In the genomic region with DNA sequence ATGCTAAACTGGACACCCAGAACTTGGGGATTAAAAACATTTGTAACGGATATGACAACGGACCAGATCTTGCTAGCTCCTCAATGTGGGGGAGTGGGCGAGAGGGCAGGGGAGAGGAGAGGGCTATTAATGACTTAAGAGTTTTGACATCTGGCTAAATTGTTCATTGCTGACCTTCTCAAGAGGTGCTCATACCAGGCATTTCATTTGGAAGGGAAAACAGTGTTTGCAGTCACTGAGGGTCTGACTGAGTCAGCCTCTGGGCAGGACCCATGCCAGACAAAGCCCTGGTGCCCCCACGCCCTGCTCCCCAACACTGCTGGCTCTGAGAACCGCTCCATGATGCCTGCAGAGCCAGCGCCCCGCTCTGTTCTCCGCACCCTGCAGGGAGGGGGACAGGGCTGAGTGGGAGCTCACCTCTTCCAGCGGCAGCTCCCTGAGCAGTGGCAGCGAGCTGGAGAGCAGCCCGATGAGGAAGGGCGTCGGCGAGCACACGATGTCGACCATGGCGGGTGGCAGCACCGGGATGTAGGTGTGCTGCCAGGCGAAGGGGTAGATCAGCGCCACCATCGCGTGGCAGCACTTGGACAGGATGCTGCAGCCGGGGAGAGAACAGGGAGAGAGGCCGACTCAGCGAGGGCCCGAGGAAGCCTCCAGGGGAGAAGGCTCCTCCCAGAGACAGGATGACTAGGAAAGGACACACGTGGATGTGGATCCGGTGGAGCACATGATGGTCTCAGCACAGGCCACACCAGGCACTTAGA, we compare ENCODE assay signal across 23 cellular contexts. TPM values are rescaled to one million over a fixed set of nuclear protein-coding genes. Genes with fewer than 3 reads are reported as not detected.
A peak's percentile ranks its signal among the peaks of the same experiment; 100 is the strongest.
DNase-seq lines count a peak whose midpoint lies in the region; ATAC-seq, FAIRE-seq and TF ChIP-seq lines count a peak whose summit lies in the region.
"Had no signal": no experiment of that assay in that cellular context is flagged by ENCODE, and none has a peak within 500 bp of the region (broad histone marks: within the 10 kb centered on the region; RNA-seq: fewer than 3 reads in every experiment).

No MANE protein-coding gene starts in this region.

- DNase-seq in activated CD4-positive, alpha-beta T cell treated with anti-CD3 and anti-CD28 coated beads, Interleukin-2, amount 10 ng/mL, durations not matched to agents 7 days and 5 days: no peak
- DNase-seq in activated CD4-positive, alpha-beta T cell treated with anti-CD3 and anti-CD28 coated beads for 48 hours: no peak
- DNase-seq in WTC11 (ENCODE audit: low spot score) (no peak), kidney tubule cell (ENCODE audit: low spot score) (peak; percentile 54), spleen (no peak), GM12891 (ENCODE audit: insufficient read length, low spot score) (no peak), NCI-H1105 (lab: John Stamatoyannopoulos, UW) (no peak)
- no peak for DNase-seq in activated T-cell treated with anti-CD3 and anti-CD28 coated beads, Interleukin-2, amount 50 U/mL, for 72 hours
- DNase-seq: activated CD4-positive, alpha-beta T cell treated with anti-CD3 and anti-CD28 coated beads for 1 hour; effector CD8-positive, alpha-beta T cell; HCEC 1CT; hippocampal formation; kidney glomerular epithelial cell; mesenchymal stem cell; NCI-H1048; NCI-H2029 treated with DMSO at 0.1 percent for 48 hours; thyroid gland had no signal

- no peak overlapping the region for H3K27ac Mint-ChIP-seq in activated CD4-positive, alpha-beta T cell treated with anti-CD3 and anti-CD28 coated beads, Interleukin-2, amount 10 ng/mL, durations not matched to agents 7 days and 5 days
- peak overlapping the region; percentile 14; the same call in 1 of the 2 replicates for H3K27ac Mint-ChIP-seq in WTC11
- H3K27ac Mint-ChIP-seq in activated T-cell treated with anti-CD3 and anti-CD28 coated beads, Interleukin-2, amount 50 U/mL, for 72 hours: no peak overlapping the region
- H3K27ac Mint-ChIP-seq: natural killer cell treated with Interleukin-12 subunit alpha and Interleukin-12 subunit beta and Interleukin-15 and Interleukin-18, amount 100 ng/mL, for 72 hours; stimulated activated memory B cell treated with anti-CD40 and anti-IgM and Interleukin-4, amounts not matched to agents 10 μg/mL and 1 μg/mL and 100 μg/mL, for 72 hours had no signal

- no peaks in the 10 kb centered on the region for H3K9me3 ChIP-seq in spleen
- H3K9me3 ChIP-seq: SJSA1, thyroid gland had no signal

- H3K27me3 Mint-ChIP-seq in activated CD4-positive, alpha-beta T cell treated with anti-CD3 and anti-CD28 coated beads, Interleukin-2, amount 10 ng/mL, durations not matched to agents 7 days and 5 days: peaks cover 13% of the 10 kb centered on the region
- no peaks in the 10 kb centered on the region for H3K27me3 Mint-ChIP-seq in WTC11 (ENCODE audit: low read depth)
- peaks cover under 1% of the 10 kb centered on the region for H3K27me3 Mint-ChIP-seq in activated T-cell treated with anti-CD3 and anti-CD28 coated beads, Interleukin-2, amount 50 U/mL, for 72 hours (ENCODE audit: low read depth)

- TF ChIP-seq POLR2A in spleen (IDR thresholded peaks at IDR 0.05) (no peak), GM12891 (IDR thresholded peaks at IDR 0.05; ENCODE audit: low read depth, low read length) (no peak)

- POLR2A ChIA-PET in activated CD4-positive, alpha-beta T cell treated with anti-CD3 and anti-CD28 coated beads, Interleukin-2, amount 10 ng/mL, durations not matched to agents 7 days and 5 days (lab: Charles Lee): no interaction called here
- POLR2A ChIA-PET in WTC11 (lab: Charles Lee): no interaction called here

- H3K4me3 Mint-ChIP-seq in activated CD4-positive, alpha-beta T cell treated with anti-CD3 and anti-CD28 coated beads, Interleukin-2, amount 10 ng/mL, durations not matched to agents 7 days and 5 days: peak overlapping the region; percentile 14
- no peak overlapping the region for H3K4me3 Mint-ChIP-seq in WTC11
- H3K4me3 Mint-ChIP-seq in activated T-cell treated with anti-CD3 and anti-CD28 coated beads, Interleukin-2, amount 50 U/mL, for 72 hours: no peak overlapping the region
- H3K4me3 Mint-ChIP-seq: natural killer cell treated with Interleukin-12 subunit alpha and Interleukin-12 subunit beta and Interleukin-15 and Interleukin-18, amount 100 ng/mL, for 72 hours; stimulated activated memory B cell treated with anti-CD40 and anti-IgM and Interleukin-4, amounts not matched to agents 10 μg/mL and 1 μg/mL and 100 μg/mL, for 72 hours had no signal

- ATAC-seq in WTC11: peak; percentile 28; the same call in 1 of the 2 replicates
- ATAC-seq in activated T-cell treated with anti-CD3 and anti-CD28 coated beads, Interleukin-2, amount 50 U/mL, for 72 hours (replicated peaks in 1 of 2): no peak
- ATAC-seq: stimulated activated memory B cell treated with anti-CD40 and anti-IgM and Interleukin-4, amounts not matched to agents 10 μg/mL and 1 μg/mL and 100 μg/mL, for 72 hours had no signal

- WGBS in spleen, 5 donors: 63 to 78% (median 71%) methylated on average over 22 to 28 of the region's 28 CpGs

- peaks cover 31% of the 10 kb centered on the region for H3K4me1 Mint-ChIP-seq in activated CD4-positive, alpha-beta T cell treated with anti-CD3 and anti-CD28 coated beads, Interleukin-2, amount 10 ng/mL, durations not matched to agents 7 days and 5 days
- H3K4me1 Mint-ChIP-seq in WTC11: peaks cover 12% of the 10 kb centered on the region
- peaks cover 13% of the 10 kb centered on the region for H3K4me1 Mint-ChIP-seq in activated T-cell treated with anti-CD3 and anti-CD28 coated beads, Interleukin-2, amount 50 U/mL, for 72 hours (ENCODE audit: low read depth)

- H3K27me3 ChIP-seq in spleen (replicated peaks in 1 of 7): peaks cover 0 to 11% (median 0%) of the 10 kb centered on the region in 7 donors
- H3K27me3 ChIP-seq: SJSA1, thyroid gland had no signal

- peaks cover 0 to 9% (median 0%) of the 10 kb centered on the region in 6 donors for H3K36me3 ChIP-seq in spleen
- H3K36me3 ChIP-seq: SJSA1, thyroid gland had no signal

- no peaks in the 10 kb centered on the region for H3K9me3 Mint-ChIP-seq in activated CD4-positive, alpha-beta T cell treated with anti-CD3 and anti-CD28 coated beads, Interleukin-2, amount 10 ng/mL, durations not matched to agents 7 days and 5 days
- H3K9me3 Mint-ChIP-seq in WTC11: no peaks in the 10 kb centered on the region
- H3K9me3 Mint-ChIP-seq in activated T-cell treated with anti-CD3 and anti-CD28 coated beads, Interleukin-2, amount 50 U/mL, for 72 hours: no peaks in the 10 kb centered on the region
- H3K9me3 Mint-ChIP-seq: natural killer cell treated with Interleukin-12 subunit alpha and Interleukin-12 subunit beta and Interleukin-15 and Interleukin-18, amount 100 ng/mL, for 72 hours; stimulated activated memory B cell treated with anti-CD40 and anti-IgM and Interleukin-4, amounts not matched to agents 10 μg/mL and 1 μg/mL and 100 μg/mL, for 72 hours had no signal

- no peak for FAIRE-seq in GM12891 (lab: Jason Lieb, UNC)
- FAIRE-seq: A204.1, GM18507 had no signal

- H3K27ac ChIP-seq in spleen: peak overlapping the region in 5 of 8 donors; percentile 51 to 67 (median 58)
- H3K27ac ChIP-seq: C4-2B, SJSA1, thyroid gland had no signal

- no peak overlapping the region for H3K4me3 ChIP-seq in spleen
- H3K4me3 ChIP-seq: SJSA1, thyroid gland had no signal

- H3K36me3 Mint-ChIP-seq in activated CD4-positive, alpha-beta T cell treated with anti-CD3 and anti-CD28 coated beads, Interleukin-2, amount 10 ng/mL, durations not matched to agents 7 days and 5 days (ENCODE audit: low read depth): no peaks in the 10 kb centered on the region
- no peaks in the 10 kb centered on the region for H3K36me3 Mint-ChIP-seq in WTC11
- H3K36me3 Mint-ChIP-seq in activated T-cell treated with anti-CD3 and anti-CD28 coated beads, Interleukin-2, amount 50 U/mL, for 72 hours (ENCODE audit: insufficient read depth in 2 of 2): no peaks in the 10 kb centered on the region
- H3K36me3 Mint-ChIP-seq: natural killer cell treated with Interleukin-12 subunit alpha and Interleukin-12 subunit beta and Interleukin-15 and Interleukin-18, amount 100 ng/mL, for 72 hours; stimulated activated memory B cell treated with anti-CD40 and anti-IgM and Interleukin-4, amounts not matched to agents 10 μg/mL and 1 μg/mL and 100 μg/mL, for 72 hours had no signal

- TF ChIP-seq CTCF in WTC11 (IDR thresholded peaks at IDR 0.05) (no peak), spleen (IDR thresholded peaks at IDR 0.05 in 8 of 11, conservative IDR thresholded peaks at IDR 0.05 in 3 of 11) (no peak)

- CTCF ChIA-PET in activated CD4-positive, alpha-beta T cell treated with anti-CD3 and anti-CD28 coated beads, Interleukin-2, amount 10 ng/mL, durations not matched to agents 7 days and 5 days (lab: Charles Lee): interaction anchor here (1.0 to 1.1 kb wide), 2 partner anchors 10 kb away, joined by 3 to 5 read pairs; no protein-coding TSS in a partner anchor
- CTCF ChIA-PET in WTC11 (lab: Charles Lee): interaction anchor here (0.6 to 1.6 kb wide), 4 partner anchors 9 to 118 kb away, joined by 3 to 7 read pairs (median 5); a partner anchor contains a TSS

- intact Hi-C loops in spleen (cut with DNase I; ENCODE audit: low total_unique reads): no loop called here

- peaks cover 0 to 41% (median 13%) of the 10 kb centered on the region in 6 donors for H3K4me1 ChIP-seq in spleen
- H3K4me1 ChIP-seq: SJSA1, thyroid gland had no signal

TF ChIP-seq in GM12891, 5 proteins besides CTCF, POLR2A, EP300 and RAD21:
- no peak for TF ChIP-seq PAX5 (IDR thresholded peaks at IDR 0.05; ENCODE audit: insufficient read depth, low read length, severe bottlenecking)
- no peak for TF ChIP-seq POU2F2 (IDR thresholded peaks at IDR 0.05; ENCODE audit: low read depth, low read length)
- TF ChIP-seq POLR2AphosphoS5 (IDR thresholded peaks at IDR 0.05; ENCODE audit: low read depth, low read length): no peak
- TF ChIP-seq TAF1 (IDR thresholded peaks at IDR 0.05; ENCODE audit: low read depth, low read length): no peak
- TF ChIP-seq SPI1 (IDR thresholded peaks at IDR 0.05; ENCODE audit: low read depth, low read length): no peak

RNA-seq across cellular contexts. Expression of a gene that starts 47.8 kb away (rescaled TPM):
- 10 to 100 TPM; 84.5 to 86.9 TPM for total RNA-seq in activated CD4-positive, alpha-beta T cell treated with anti-CD3 and anti-CD28 coated beads, Interleukin-2, amount 10 ng/mL, durations not matched to agents 7 days and 5 days
- 106 to 121 TPM (median 106 TPM) in 3 replicates for total RNA-seq in WTC11 (2021)
- total RNA-seq in spleen: 100 to 1,000 TPM in 6 of 7 donors, 10 to 100 TPM in 1; 98.0 to 179 (median 106) TPM
- 10 to 100 TPM; 41.8 to 53.1 (median 51.4) TPM for polyA plus RNA-seq in spleen
- polyA plus RNA-seq in GM12891 (2012; ENCODE audit: low read depth, missing spikeins): 50.5 TPM
- 100 to 1,000 TPM in 1 of 2 donors, 10 to 100 TPM in 1; 91.3 to 132 TPM for total RNA-seq in activated T-cell treated with anti-CD3 and anti-CD28 coated beads, Interleukin-2, amount 50 U/mL, for 72 hours
